In genomic region chr20:50521709-50522674, GRCh38 we compare ENCODE assay signal across 1 cellular context.
TF ChIP-seq lines count a peak whose summit lies in the region.

No MANE protein-coding gene starts in this region.

TF ChIP-seq in SK-N-SH, 30 proteins besides CTCF, POLR2A, EP300 and RAD21 (continued from another document):
- TF ChIP-seq IRF3 (IDR thresholded peaks at IDR 0.05; ENCODE audit: low read depth, low read length) (no peak), TCF12 (IDR thresholded peaks at IDR 0.05) (no peak), MEF2A (IDR thresholded peaks at IDR 0.05; ENCODE audit: borderline replicate concordance, low read depth) (no peak), GATA2 (CRISPR knock-in tag; IDR thresholded peaks at IDR 0.05) (no peak), NFIC (IDR thresholded peaks at IDR 0.05; ENCODE audit: borderline replicate concordance) (no peak), YY1 (IDR thresholded peaks at IDR 0.05; ENCODE audit: low read depth) (no peak), FOXJ3 (CRISPR knock-in tag; IDR thresholded peaks at IDR 0.05) (no peak), JUND (IDR thresholded peaks at IDR 0.05) (no peak), USF1 (IDR thresholded peaks at IDR 0.05; ENCODE audit: borderline replicate concordance, low read depth) (no peak)
